In genomic region chr19:39765091-39766076, GRCh38 we compare ENCODE assay signal across 1 cellular context.
TF ChIP-seq lines count a peak whose summit lies in the region.

No MANE protein-coding gene starts in this region.

TF ChIP-seq in GM12878, 131 proteins besides CTCF, POLR2A, EP300 and RAD21 (continued from another document):
- TF ChIP-seq IKZF2 (IDR thresholded peaks at IDR 0.05), result 0 out of 4 replicates have a peak, but pooled peaks have one; percentile 9 to 18
- no peak for TF ChIP-seq BCLAF1 (IDR thresholded peaks at IDR 0.05)
